In genomic region chr4:89486042-89486441, GRCh38 we compare ENCODE assay signal across 8 cellular contexts.
DNase-seq lines count a peak whose midpoint lies in the region; ATAC-seq and TF ChIP-seq lines count a peak whose summit lies in the region.

No MANE protein-coding gene starts in this region.

- ATAC-seq in HG03378 (IDR thresholded peaks at IDR 0.05; ENCODE audit: unreplicated experiment) (peak; percentile 62), HG03025 (IDR thresholded peaks at IDR 0.05; ENCODE audit: low FRiP score, unreplicated experiment) (no peak), GM21576 (IDR thresholded peaks at IDR 0.05; ENCODE audit: unreplicated experiment) (no peak)

- no peak overlapping the region for H3K27ac ChIP-seq in VCaP

- H3K4me3 ChIP-seq in GM12864 (ENCODE audit: low read depth, low read length), result no peak overlapping the region

- peak; percentile 21 for TF ChIP-seq CTCF in GM12864 (IDR thresholded peaks at IDR 0.05; ENCODE audit: low read depth, low read length, missing control alignments)
- TF ChIP-seq CTCF in VCaP (conservative IDR thresholded peaks at IDR 0.05), result peak; percentile 92

- DNase-seq in GM12864 (ENCODE audit: low read depth) (no peak), medulla oblongata (ENCODE audit: extremely low spot score) (peak; percentile 27)
- no peak for DNase-seq in stimulated activated CD4-positive, alpha-beta T cell treated with anti-CD3 and anti-CD28 coated beads, Interleukin-4, amount 100 ng/mL, for 4 hours
- DNase-seq in stimulated activated CD4-positive, alpha-beta T cell treated with anti-CD3 and anti-CD28 coated beads, Interleukin-2, amount 100 ng/mL, for 24 hours, result no peak
